In the genomic region with DNA sequence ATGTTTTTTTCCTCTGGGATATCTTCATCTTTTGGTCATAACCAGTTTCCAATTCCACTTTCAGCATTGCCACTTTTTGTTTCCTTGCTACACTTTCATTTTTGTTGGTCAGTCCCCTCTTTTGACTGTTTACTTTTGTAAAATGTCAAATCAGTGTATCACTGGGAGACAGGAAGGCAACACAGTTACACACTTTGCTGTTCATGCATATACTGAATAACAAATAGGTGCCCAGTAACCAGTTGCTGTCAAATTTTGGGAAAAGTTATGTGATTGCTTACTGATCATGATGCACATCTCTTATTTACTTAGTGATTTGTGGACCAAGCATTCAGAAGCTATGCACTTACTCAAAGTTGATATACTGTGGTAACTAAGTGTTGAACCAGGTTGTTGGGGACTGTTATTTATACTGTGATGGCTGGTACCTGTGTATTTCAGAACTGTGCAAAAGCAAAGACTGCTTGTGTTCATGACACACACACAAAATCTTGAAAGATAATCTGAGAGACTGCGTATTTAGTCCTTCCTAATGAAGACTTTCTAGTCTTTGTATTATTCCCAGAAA, we compare ENCODE assay signal across 1 cellular context.
TF ChIP-seq lines count a peak whose summit lies in the region.

No MANE protein-coding gene starts in this region.

TF ChIP-seq in K562, 482 proteins besides CTCF, POLR2A, EP300 and RAD21:
- TF ChIP-seq GTF2B (IDR thresholded peaks at IDR 0.05; ENCODE audit: extremely low read depth, insufficient read length): no peak
- no peak for TF ChIP-seq HBP1 (CRISPR knock-in tag; IDR thresholded peaks at IDR 0.05)
- no peak for TF ChIP-seq TCF7L2 (IDR thresholded peaks at IDR 0.05; ENCODE audit: low read depth, low read length)
- TF ChIP-seq E2F4 (CRISPR knock-in tag; IDR thresholded peaks at IDR 0.05; ENCODE audit: low read depth): no peak
- TF ChIP-seq GTF2F1 (IDR thresholded peaks at IDR 0.05; ENCODE audit: low read depth, low read length): no peak
- TF ChIP-seq ZNF282 (CRISPR knock-in tag; IDR thresholded peaks at IDR 0.05): no peak
- TF ChIP-seq ZHX1 (conservative IDR thresholded peaks at IDR 0.05; ENCODE audit: low read length): no peak
TF ChIP-seq in K562: peak in this region for 0.
